ENCODE assay signal across 24 cellular contexts in genomic region chr14:90451443-90451842, GRCh38. TPM values are rescaled to one million over a fixed set of nuclear protein-coding genes. Genes with fewer than 3 reads are reported as not detected.
DNase-seq lines count a peak whose midpoint lies in the region; ATAC-seq and TF ChIP-seq lines count a peak whose summit lies in the region.
"Had no signal": no experiment of that assay in that cellular context is flagged by ENCODE, and none has a peak within 500 bp of the region (broad histone marks: within the 10 kb centered on the region; RNA-seq: fewer than 3 reads in every experiment).

No MANE protein-coding gene starts in this region.

- H3K79me2 ChIP-seq in SK-N-SH (ENCODE audit: insufficient read depth): no peaks in the 10 kb centered on the region

- H3K4me1 ChIP-seq in SK-N-SH (ENCODE audit: control insufficient read depth in 1 of 2, insufficient read depth in 2 of 2, low read depth in 1 of 2, low read length in 1 of 2): peaks cover 0 to 64% of the 10 kb centered on the region in 2 experiments; a peak in 2 of 4 replicates
- H3K4me1 ChIP-seq in upper lobe of right lung: peaks cover 9% of the 10 kb centered on the region
- H3K4me1 ChIP-seq: SJSA1 had no signal

- WGBS in SK-N-SH (ENCODE audit: low lambda C conversion rate): 77% methylated on average over 10 of the region's 13 CpGs

- H3K9me3 ChIP-seq in SK-N-SH (no peaks in the 10 kb centered on the region), upper lobe of right lung (no peaks in the 10 kb centered on the region)
- H3K9me3 ChIP-seq: Caco-2 had no signal

- TF ChIP-seq RAD21 in SK-N-SH (IDR thresholded peaks at IDR 0.05; ENCODE audit: low read length): no peak

- DNase-seq in SK-N-SH (peak; percentile 38), NCI-H446 treated with DMSO at 0.1 percent for 48 hours (lab: John Stamatoyannopoulos, UW) (peak; percentile 86), cerebellum (ENCODE audit: low spot score) (peak; percentile 70), upper lobe of right lung (peak; percentile 38), NOMO-1 treated with dmso at 0.1 percent for 144 hours (lab: John Stamatoyannopoulos, UW; ENCODE audit: unreplicated experiment) (no peak), activated T-cell treated with anti-CD3 and anti-CD28 coated beads for 4 hours (no peak)
- DNase-seq: 8988T; ACHN; Caco-2; CD8-positive, alpha-beta T cell; DND-41; Karpas-422; NCI-H1092; NCI-H1417 treated with DMSO at 0.1 percent for 48 hours; NCI-H2081; NCI-H226; NCI-H524 treated with DMSO at 0.1 percent for 48 hours; NCI-H774; Right ventricle myocardium superior; RPMI8226 had no signal

- intact Hi-C loops in upper lobe of right lung (cut with DNase I): no loop called here

- H3F3A ChIP-seq in SK-N-SH (replicated peaks; ENCODE audit: insufficient read depth): no peaks in the 10 kb centered on the region

- no peak overlapping the region for H2AFZ ChIP-seq in SK-N-SH (ENCODE audit: low read depth)

- ATAC-seq in SK-N-SH treated with all-trans-retinoic acid at 6 μM for 48 hours (no peak), upper lobe of right lung (no peak), HG02981 (IDR thresholded peaks at IDR 0.05; ENCODE audit: unreplicated experiment) (no peak)
- ATAC-seq: CD8-positive, alpha-beta T cell had no signal

- H3K27me3 ChIP-seq in SK-N-SH (ENCODE audit: insufficient read depth) (no peaks in the 10 kb centered on the region), upper lobe of right lung (no peaks in the 10 kb centered on the region)
- H3K27me3 ChIP-seq: SJSA1 had no signal

- H3K9ac ChIP-seq in SK-N-SH: no peak overlapping the region

- TF ChIP-seq CTCF in SK-N-SH (IDR thresholded peaks at IDR 0.05): no peak
- TF ChIP-seq CTCF in upper lobe of right lung (IDR thresholded peaks at IDR 0.05): no peak

- no peaks in the 10 kb centered on the region for H4K20me1 ChIP-seq in SK-N-SH (ENCODE audit: insufficient read depth)

- no peak for TF ChIP-seq EP300 in SK-N-SH (IDR thresholded peaks at IDR 0.05; ENCODE audit: borderline replicate concordance in 1 of 2, low read depth in 1 of 2, low read length in 1 of 2)

- CTCF ChIA-PET in SK-N-SH (lab: Yijun Ruan, JAX): interaction anchor here (0.8 to 4.5 kb wide), 8 partner anchors 8 to 307 kb away, joined by 3 to 31 read pairs (median 4); no protein-coding TSS in a partner anchor

- H3K36me3 ChIP-seq in SK-N-SH (replicated peaks in 1 of 2; ENCODE audit: control insufficient read depth in 1 of 2, insufficient read depth in 2 of 2, low read length in 1 of 2) (no peaks in the 10 kb centered on the region), upper lobe of right lung (no peaks in the 10 kb centered on the region)
- H3K36me3 ChIP-seq: SJSA1 had no signal

- no peaks in the 10 kb centered on the region for H3K9me2 ChIP-seq in SK-N-SH

- no peak overlapping the region for H3K4me2 ChIP-seq in SK-N-SH

- H3K27ac ChIP-seq in SK-N-SH (ENCODE audit: low read depth in 2 of 2, low read length in 1 of 2) (peak overlapping the region; percentile 29 to 98; a peak in 3 of 4 replicates), upper lobe of right lung (no peak overlapping the region)
- H3K27ac ChIP-seq: C4-2B, SJSA1 had no signal

- H3K4me3 ChIP-seq in SK-N-SH (ENCODE audit: low read depth in 2 of 2, low read length in 1 of 2): no peak overlapping the region
- H3K4me3 ChIP-seq in upper lobe of right lung: no peak overlapping the region
- H3K4me3 ChIP-seq: SJSA1 had no signal

- POLR2A ChIA-PET in SK-N-SH (lab: Yijun Ruan, JAX): interaction anchor here (0.9 to 5.0 kb wide), 13 partner anchors 8 to 288 kb away, joined by 3 to 25 read pairs (median 6); partner anchors contain the start of gene CALM1

TF ChIP-seq in SK-N-SH, 30 proteins besides CTCF, POLR2A, EP300 and RAD21 (continues in another document):
- TF ChIP-seq PBX3 (IDR thresholded peaks at IDR 0.05): no peak
- TF ChIP-seq, protein P1, sequence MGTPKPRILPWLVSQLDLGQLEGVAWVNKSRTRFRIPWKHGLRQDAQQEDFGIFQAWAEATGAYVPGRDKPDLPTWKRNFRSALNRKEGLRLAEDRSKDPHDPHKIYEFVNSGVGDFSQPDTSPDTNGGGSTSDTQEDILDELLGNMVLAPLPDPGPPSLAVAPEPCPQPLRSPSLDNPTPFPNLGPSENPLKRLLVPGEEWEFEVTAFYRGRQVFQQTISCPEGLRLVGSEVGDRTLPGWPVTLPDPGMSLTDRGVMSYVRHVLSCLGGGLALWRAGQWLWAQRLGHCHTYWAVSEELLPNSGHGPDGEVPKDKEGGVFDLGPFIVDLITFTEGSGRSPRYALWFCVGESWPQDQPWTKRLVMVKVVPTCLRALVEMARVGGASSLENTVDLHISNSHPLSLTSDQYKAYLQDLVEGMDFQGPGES (IDR thresholded peaks at IDR 0.05; ENCODE audit: low read depth, low read length): no peak
- TF ChIP-seq CHD2 (IDR thresholded peaks at IDR 0.05; ENCODE audit: low read length, partially characterized antibody): no peak
- TF ChIP-seq GATA2 (CRISPR knock-in tag; IDR thresholded peaks at IDR 0.05): no peak

TF ChIP-seq in SK-N-SH treated with all-trans-retinoic acid at 6 μM for 48 hours, 23 proteins besides CTCF, POLR2A, EP300 and RAD21:
- TF ChIP-seq SNAI2 (CRISPR knock-in tag; IDR thresholded peaks at IDR 0.05) (no peak), BACH2 (CRISPR knock-in tag; IDR thresholded peaks at IDR 0.05; ENCODE audit: borderline replicate concordance) (no peak), ZFP3 (CRISPR knock-in tag; IDR thresholded peaks at IDR 0.05) (no peak), ESRRG (CRISPR knock-in tag; IDR thresholded peaks at IDR 0.05) (no peak), TOX (CRISPR knock-in tag; IDR thresholded peaks at IDR 0.05; ENCODE audit: borderline replicate concordance) (no peak), ZNF8 (CRISPR knock-in tag; IDR thresholded peaks at IDR 0.05) (no peak), ISL1 (CRISPR knock-in tag; IDR thresholded peaks at IDR 0.05) (no peak), ARNTL (CRISPR knock-in tag; IDR thresholded peaks at IDR 0.05; ENCODE audit: borderline replicate concordance, low read depth) (no peak), CSDC2 (CRISPR knock-in tag; IDR thresholded peaks at IDR 0.05) (no peak), OSR1 (CRISPR knock-in tag; IDR thresholded peaks at IDR 0.05) (no peak)
- TF ChIP-seq, protein P2, sequence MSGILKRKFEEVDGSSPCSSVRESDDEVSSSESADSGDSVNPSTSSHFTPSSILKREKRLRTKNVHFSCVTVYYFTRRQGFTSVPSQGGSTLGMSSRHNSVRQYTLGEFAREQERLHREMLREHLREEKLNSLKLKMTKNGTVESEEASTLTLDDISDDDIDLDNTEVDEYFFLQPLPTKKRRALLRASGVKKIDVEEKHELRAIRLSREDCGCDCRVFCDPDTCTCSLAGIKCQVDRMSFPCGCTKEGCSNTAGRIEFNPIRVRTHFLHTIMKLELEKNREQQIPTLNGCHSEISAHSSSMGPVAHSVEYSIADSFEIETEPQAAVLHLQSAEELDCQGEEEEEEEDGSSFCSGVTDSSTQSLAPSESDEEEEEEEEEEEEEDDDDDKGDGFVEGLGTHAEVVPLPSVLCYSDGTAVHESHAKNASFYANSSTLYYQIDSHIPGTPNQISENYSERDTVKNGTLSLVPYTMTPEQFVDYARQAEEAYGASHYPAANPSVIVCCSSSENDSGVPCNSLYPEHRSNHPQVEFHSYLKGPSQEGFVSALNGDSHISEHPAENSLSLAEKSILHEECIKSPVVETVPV (CRISPR knock-in tag; IDR thresholded peaks at IDR 0.05): no peak

RNA-seq across cellular contexts. Expression of gene CALM1, which starts 54.6 kb away (rescaled TPM):
- polyA plus RNA-seq in SK-N-SH (2012; rRNA removed): 221 and 299 TPM in 2 replicates
- polyA plus RNA-seq in SK-N-SH (2012; cell fraction: cytosol; rRNA removed): 260 and 283 TPM in 2 replicates
- polyA plus RNA-seq in SK-N-SH (2012; cell fraction: nucleus; rRNA removed): 165 and 178 TPM in 2 replicates
- total RNA-seq in cerebellum: 1,436 TPM
- 477 TPM for total RNA-seq in upper lobe of right lung

Comparison
In these comparisons a context has a peak if more than half of its experiments do, and no peak if none do; other contexts are left out.
1. DNase-seq: peak in SK-N-SH (single experiment), NCI-H446 treated with DMSO at 0.1 percent for 48 hours (single experiment), cerebellum (single experiment) and upper lobe of right lung (single experiment); none in NOMO-1 treated with dmso at 0.1 percent for 144 hours (single experiment) and activated T-cell treated with anti-CD3 and anti-CD28 coated beads for 4 hours (single experiment).